ENCODE assay signal across 15 cellular contexts in genomic region chr7:84490661-84491060, GRCh38.
DNase-seq lines count a peak whose midpoint lies in the region; TF ChIP-seq lines count a peak whose summit lies in the region.
"Had no signal": no experiment of that assay in that cellular context is flagged by ENCODE, and none has a peak within 500 bp of the region (broad histone marks: within the 10 kb centered on the region; RNA-seq: fewer than 3 reads in every experiment).

No MANE protein-coding gene starts in this region.

- no peaks in the 10 kb centered on the region for H3K27me3 Mint-ChIP-seq in nephron (ENCODE audit: low read depth)
- H3K27me3 Mint-ChIP-seq: CD4-positive, alpha-beta T cell; IgD-negative memory B cell had no signal

- POLR2A ChIA-PET in BJ (lab: Charles Lee): no interaction called here

- H3K4me3 Mint-ChIP-seq in nephron: peak overlapping the region; percentile 57 to 64 (median 61)
- H3K4me3 Mint-ChIP-seq: CD4-positive, alpha-beta T cell; IgD-negative memory B cell; neural progenitor cell; stimulated activated effector memory CD8-positive, alpha-beta T cell treated with anti-CD3 and anti-CD28 coated beads, Interleukin-12 subunit alpha, Interleukin-12 subunit beta, amount 100 ng/mL, for 72 hours had no signal

- H3K9me3 Mint-ChIP-seq in nephron: no peaks in the 10 kb centered on the region
- H3K9me3 Mint-ChIP-seq: CD4-positive, alpha-beta T cell; neural progenitor cell had no signal

- peak; percentile 31; the same call in 1 of the 2 replicates for TF ChIP-seq CTCF in BJ (IDR thresholded peaks at IDR 0.05; ENCODE audit: insufficient read depth, low read depth, low read length)
- TF ChIP-seq CTCF in cardiac fibroblast (IDR thresholded peaks at IDR 0.05; ENCODE audit: low read depth, low read length): no peak
- peak in 2 of 3 experiments; percentile 17 to 48 for TF ChIP-seq CTCF in nephron (IDR thresholded peaks at IDR 0.05; ENCODE audit: unreplicated experiment in 3 of 3)

- DNase-seq in BJ (ENCODE audit: low read depth): no peak
- DNase-seq in LHCN-M2 (ENCODE audit: low read depth): peak; percentile 16
- DNase-seq in cardiac fibroblast (ENCODE audit: low read depth in 2 of 2): peak; percentile 23 to 38
- no peak for DNase-seq in SKM-1 treated with dmso at 0.1 percent for 144 hours (lab: John Stamatoyannopoulos, UW; ENCODE audit: unreplicated experiment)
- no peak for DNase-seq in NCI-H2081 (lab: John Stamatoyannopoulos, UW)
- DNase-seq in activated CD4-positive, alpha-beta T cell treated with anti-CD3 and anti-CD28 coated beads for 48 hours: no peak
- no peak for DNase-seq in activated CD4-positive, CD25-positive, alpha-beta regulatory T cell treated with anti-CD3 and anti-CD28 coated beads, Interleukin-2, amount 50 U/mL, for 72 hours
- DNase-seq: activated CD4-positive, alpha-beta T cell treated with anti-CD3 and anti-CD28 coated beads, Interleukin-2, amount 50 U/mL, for 4 hours; CD4-positive, alpha-beta T cell; left cardiac atrium; NCI-H2029 had no signal

- no peaks in the 10 kb centered on the region for H3K27me3 ChIP-seq in BJ (ENCODE audit: control insufficient read depth, insufficient read depth, low read length)
- H3K27me3 ChIP-seq: neural progenitor cell had no signal

- no peaks in the 10 kb centered on the region for H3K36me3 Mint-ChIP-seq in nephron (ENCODE audit: low read depth)
- H3K36me3 Mint-ChIP-seq: IgD-negative memory B cell; neural progenitor cell; stimulated activated effector memory CD8-positive, alpha-beta T cell treated with anti-CD3 and anti-CD28 coated beads, Interleukin-12 subunit alpha, Interleukin-12 subunit beta, amount 100 ng/mL, for 72 hours had no signal

- H3K27ac Mint-ChIP-seq in nephron: peak overlapping the region in 2 of 3 experiments; percentile 53 to 69
- H3K27ac Mint-ChIP-seq: CD4-positive, alpha-beta T cell; IgD-negative memory B cell; neural progenitor cell; stimulated activated effector memory CD8-positive, alpha-beta T cell treated with anti-CD3 and anti-CD28 coated beads, Interleukin-12 subunit alpha, Interleukin-12 subunit beta, amount 100 ng/mL, for 72 hours had no signal

- peaks cover 17% of the 10 kb centered on the region for H3K4me1 Mint-ChIP-seq in nephron
- H3K4me1 Mint-ChIP-seq: IgD-negative memory B cell; stimulated activated effector memory CD8-positive, alpha-beta T cell treated with anti-CD3 and anti-CD28 coated beads, Interleukin-12 subunit alpha, Interleukin-12 subunit beta, amount 100 ng/mL, for 72 hours had no signal

- CTCF ChIA-PET in BJ (lab: Yijun Ruan, JAX): interaction anchor here (0.9 to 2.6 kb wide), 5 partner anchors 521 to 554 kb away, joined by 3 to 8 read pairs (median 6); no protein-coding TSS in a partner anchor

- H3K4me3 ChIP-seq in BJ (ENCODE audit: low read depth, low read length) (no peak overlapping the region), cardiac fibroblast (replicated peaks in 1 of 2; ENCODE audit: low read depth in 2 of 2, low read length in 2 of 2) (no peak overlapping the region)
- H3K4me3 ChIP-seq: neural progenitor cell had no signal

- no peaks in the 10 kb centered on the region for H3K36me3 ChIP-seq in BJ (ENCODE audit: control insufficient read depth, insufficient read depth, low read length)
- H3K36me3 ChIP-seq: neural progenitor cell had no signal

Comparison
In these comparisons a context has a peak if more than half of its experiments do, and no peak if none do; other contexts are left out.
1. DNase-seq: peak in LHCN-M2 (single experiment) and cardiac fibroblast (2 of 2); none in BJ (single experiment), SKM-1 treated with dmso at 0.1 percent for 144 hours (single experiment), NCI-H2081 (0 of 2), activated CD4-positive, alpha-beta T cell treated with anti-CD3 and anti-CD28 coated beads for 48 hours (single experiment) and activated CD4-positive, CD25-positive, alpha-beta regulatory T cell treated with anti-CD3 and anti-CD28 coated beads, Interleukin-2, amount 50 U/mL, for 72 hours (single experiment).